ENCODE assay signal across 3 cellular contexts in genomic region chr22:24497879-24498278, GRCh38.
TF ChIP-seq lines count a peak whose summit lies in the region.

No MANE protein-coding gene starts in this region.

TF ChIP-seq in liver, 16 proteins besides CTCF, POLR2A, EP300 and RAD21:
- TF ChIP-seq JUND (IDR thresholded peaks at IDR 0.05) (no peak), HNF4A (conservative IDR thresholded peaks at IDR 0.05) (peak; percentile 80 to 83), FOXA2 (IDR thresholded peaks at IDR 0.05) (no peak), ZBTB33 (IDR thresholded peaks at IDR 0.05) (no peak), YY1 (IDR thresholded peaks at IDR 0.05) (no peak), SP1 (IDR thresholded peaks at IDR 0.05) (peak; percentile 31), HNF4G (IDR thresholded peaks at IDR 0.05) (peak; percentile 51), ATF3 (IDR thresholded peaks at IDR 0.05) (no peak), NR2F2 (IDR thresholded peaks at IDR 0.05) (peak; percentile 72), FOXA1 (IDR thresholded peaks at IDR 0.05) (no peak), GABPA (IDR thresholded peaks at IDR 0.05 in 1 of 2, conservative IDR thresholded peaks at IDR 0.05 in 1 of 2) (no peak), TAF1 (conservative IDR thresholded peaks at IDR 0.05) (no peak), RXRA (IDR thresholded peaks at IDR 0.05) (peak; percentile 70 to 75), EGR1 (IDR thresholded peaks at IDR 0.05; ENCODE audit: low read depth in 2 of 2) (peak in 1 of 2 donors; percentile 27)
- TF ChIP-seq, protein P1, sequence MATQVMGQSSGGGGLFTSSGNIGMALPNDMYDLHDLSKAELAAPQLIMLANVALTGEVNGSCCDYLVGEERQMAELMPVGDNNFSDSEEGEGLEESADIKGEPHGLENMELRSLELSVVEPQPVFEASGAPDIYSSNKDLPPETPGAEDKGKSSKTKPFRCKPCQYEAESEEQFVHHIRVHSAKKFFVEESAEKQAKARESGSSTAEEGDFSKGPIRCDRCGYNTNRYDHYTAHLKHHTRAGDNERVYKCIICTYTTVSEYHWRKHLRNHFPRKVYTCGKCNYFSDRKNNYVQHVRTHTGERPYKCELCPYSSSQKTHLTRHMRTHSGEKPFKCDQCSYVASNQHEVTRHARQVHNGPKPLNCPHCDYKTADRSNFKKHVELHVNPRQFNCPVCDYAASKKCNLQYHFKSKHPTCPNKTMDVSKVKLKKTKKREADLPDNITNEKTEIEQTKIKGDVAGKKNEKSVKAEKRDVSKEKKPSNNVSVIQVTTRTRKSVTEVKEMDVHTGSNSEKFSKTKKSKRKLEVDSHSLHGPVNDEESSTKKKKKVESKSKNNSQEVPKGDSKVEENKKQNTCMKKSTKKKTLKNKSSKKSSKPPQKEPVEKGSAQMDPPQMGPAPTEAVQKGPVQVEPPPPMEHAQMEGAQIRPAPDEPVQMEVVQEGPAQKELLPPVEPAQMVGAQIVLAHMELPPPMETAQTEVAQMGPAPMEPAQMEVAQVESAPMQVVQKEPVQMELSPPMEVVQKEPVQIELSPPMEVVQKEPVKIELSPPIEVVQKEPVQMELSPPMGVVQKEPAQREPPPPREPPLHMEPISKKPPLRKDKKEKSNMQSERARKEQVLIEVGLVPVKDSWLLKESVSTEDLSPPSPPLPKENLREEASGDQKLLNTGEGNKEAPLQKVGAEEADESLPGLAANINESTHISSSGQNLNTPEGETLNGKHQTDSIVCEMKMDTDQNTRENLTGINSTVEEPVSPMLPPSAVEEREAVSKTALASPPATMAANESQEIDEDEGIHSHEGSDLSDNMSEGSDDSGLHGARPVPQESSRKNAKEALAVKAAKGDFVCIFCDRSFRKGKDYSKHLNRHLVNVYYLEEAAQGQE (IDR thresholded peaks at IDR 0.05): peak; percentile 45
- TF ChIP-seq, protein P2, sequence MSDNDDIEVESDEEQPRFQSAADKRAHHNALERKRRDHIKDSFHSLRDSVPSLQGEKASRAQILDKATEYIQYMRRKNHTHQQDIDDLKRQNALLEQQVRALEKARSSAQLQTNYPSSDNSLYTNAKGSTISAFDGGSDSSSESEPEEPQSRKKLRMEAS (IDR thresholded peaks at IDR 0.05): peak; percentile 51

TF ChIP-seq in HepG2, 621 proteins besides CTCF, POLR2A, EP300 and RAD21 (continues in another document):
- TF ChIP-seq ZNF776 (CRISPR knock-in tag; IDR thresholded peaks at IDR 0.05): no peak
- TF ChIP-seq, protein P3, sequence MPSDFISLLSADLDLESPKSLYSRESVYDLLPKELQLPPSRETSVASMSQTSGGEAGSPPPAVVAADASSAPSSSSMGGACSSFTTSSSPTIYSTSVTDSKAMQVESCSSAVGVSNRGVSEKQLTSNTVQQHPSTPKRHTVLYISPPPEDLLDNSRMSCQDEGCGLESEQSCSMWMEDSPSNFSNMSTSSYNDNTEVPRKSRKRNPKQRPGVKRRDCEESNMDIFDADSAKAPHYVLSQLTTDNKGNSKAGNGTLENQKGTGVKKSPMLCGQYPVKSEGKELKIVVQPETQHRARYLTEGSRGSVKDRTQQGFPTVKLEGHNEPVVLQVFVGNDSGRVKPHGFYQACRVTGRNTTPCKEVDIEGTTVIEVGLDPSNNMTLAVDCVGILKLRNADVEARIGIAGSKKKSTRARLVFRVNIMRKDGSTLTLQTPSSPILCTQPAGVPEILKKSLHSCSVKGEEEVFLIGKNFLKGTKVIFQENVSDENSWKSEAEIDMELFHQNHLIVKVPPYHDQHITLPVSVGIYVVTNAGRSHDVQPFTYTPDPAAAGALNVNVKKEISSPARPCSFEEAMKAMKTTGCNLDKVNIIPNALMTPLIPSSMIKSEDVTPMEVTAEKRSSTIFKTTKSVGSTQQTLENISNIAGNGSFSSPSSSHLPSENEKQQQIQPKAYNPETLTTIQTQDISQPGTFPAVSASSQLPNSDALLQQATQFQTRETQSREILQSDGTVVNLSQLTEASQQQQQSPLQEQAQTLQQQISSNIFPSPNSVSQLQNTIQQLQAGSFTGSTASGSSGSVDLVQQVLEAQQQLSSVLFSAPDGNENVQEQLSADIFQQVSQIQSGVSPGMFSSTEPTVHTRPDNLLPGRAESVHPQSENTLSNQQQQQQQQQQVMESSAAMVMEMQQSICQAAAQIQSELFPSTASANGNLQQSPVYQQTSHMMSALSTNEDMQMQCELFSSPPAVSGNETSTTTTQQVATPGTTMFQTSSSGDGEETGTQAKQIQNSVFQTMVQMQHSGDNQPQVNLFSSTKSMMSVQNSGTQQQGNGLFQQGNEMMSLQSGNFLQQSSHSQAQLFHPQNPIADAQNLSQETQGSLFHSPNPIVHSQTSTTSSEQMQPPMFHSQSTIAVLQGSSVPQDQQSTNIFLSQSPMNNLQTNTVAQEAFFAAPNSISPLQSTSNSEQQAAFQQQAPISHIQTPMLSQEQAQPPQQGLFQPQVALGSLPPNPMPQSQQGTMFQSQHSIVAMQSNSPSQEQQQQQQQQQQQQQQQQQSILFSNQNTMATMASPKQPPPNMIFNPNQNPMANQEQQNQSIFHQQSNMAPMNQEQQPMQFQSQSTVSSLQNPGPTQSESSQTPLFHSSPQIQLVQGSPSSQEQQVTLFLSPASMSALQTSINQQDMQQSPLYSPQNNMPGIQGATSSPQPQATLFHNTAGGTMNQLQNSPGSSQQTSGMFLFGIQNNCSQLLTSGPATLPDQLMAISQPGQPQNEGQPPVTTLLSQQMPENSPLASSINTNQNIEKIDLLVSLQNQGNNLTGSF (CRISPR knock-in tag; IDR thresholded peaks at IDR 0.05): no peak
- TF ChIP-seq, protein P4, sequence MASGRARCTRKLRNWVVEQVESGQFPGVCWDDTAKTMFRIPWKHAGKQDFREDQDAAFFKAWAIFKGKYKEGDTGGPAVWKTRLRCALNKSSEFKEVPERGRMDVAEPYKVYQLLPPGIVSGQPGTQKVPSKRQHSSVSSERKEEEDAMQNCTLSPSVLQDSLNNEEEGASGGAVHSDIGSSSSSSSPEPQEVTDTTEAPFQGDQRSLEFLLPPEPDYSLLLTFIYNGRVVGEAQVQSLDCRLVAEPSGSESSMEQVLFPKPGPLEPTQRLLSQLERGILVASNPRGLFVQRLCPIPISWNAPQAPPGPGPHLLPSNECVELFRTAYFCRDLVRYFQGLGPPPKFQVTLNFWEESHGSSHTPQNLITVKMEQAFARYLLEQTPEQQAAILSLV (CRISPR knock-in tag; IDR thresholded peaks at IDR 0.05; ENCODE audit: borderline replicate concordance): no peak
- TF ChIP-seq ZBTB1 (CRISPR knock-in tag; IDR thresholded peaks at IDR 0.05; ENCODE audit: borderline replicate concordance): no peak
- TF ChIP-seq, protein P5, sequence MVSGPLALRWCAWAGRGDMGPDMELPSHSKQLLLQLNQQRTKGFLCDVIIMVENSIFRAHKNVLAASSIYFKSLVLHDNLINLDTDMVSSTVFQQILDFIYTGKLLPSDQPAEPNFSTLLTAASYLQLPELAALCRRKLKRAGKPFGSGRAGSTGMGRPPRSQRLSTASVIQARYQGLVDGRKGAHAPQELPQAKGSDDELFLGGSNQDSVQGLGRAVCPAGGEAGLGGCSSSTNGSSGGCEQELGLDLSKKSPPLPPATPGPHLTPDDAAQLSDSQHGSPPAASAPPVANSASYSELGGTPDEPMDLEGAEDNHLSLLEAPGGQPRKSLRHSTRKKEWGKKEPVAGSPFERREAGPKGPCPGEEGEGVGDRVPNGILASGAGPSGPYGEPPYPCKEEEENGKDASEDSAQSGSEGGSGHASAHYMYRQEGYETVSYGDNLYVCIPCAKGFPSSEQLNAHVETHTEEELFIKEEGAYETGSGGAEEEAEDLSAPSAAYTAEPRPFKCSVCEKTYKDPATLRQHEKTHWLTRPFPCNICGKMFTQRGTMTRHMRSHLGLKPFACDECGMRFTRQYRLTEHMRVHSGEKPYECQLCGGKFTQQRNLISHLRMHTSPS (CRISPR knock-in tag; IDR thresholded peaks at IDR 0.05; ENCODE audit: low read depth): no peak
- TF ChIP-seq GZF1 (CRISPR knock-in tag; IDR thresholded peaks at IDR 0.05): no peak

TF ChIP-seq in GM23338, 12 proteins besides CTCF, POLR2A, EP300 and RAD21:
- TF ChIP-seq ZNF114 (CRISPR knock-in tag; IDR thresholded peaks at IDR 0.05): no peak
